In the genomic region with DNA sequence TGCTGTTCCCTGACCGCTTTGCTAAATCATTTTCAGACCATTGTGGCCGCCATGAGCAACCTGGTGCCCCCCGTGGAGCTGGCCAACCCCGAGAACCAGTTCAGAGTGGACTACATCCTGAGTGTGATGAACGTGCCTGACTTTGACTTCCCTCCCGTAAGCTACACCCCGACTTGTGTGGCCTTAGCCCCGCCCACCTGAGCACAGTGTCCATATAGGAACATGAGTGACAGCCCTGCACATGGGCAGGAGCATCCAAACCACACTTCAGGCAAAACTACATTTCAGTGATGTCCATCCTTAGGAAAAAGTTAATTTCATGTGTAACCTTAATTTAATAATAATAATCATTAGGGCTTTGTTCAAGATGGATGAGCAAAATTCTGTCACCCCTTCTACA, we compare ENCODE assay signal across 26 cellular contexts. TPM values are rescaled to one million over a fixed set of nuclear protein-coding genes. Genes with fewer than 3 reads are reported as not detected.
DNase-seq lines count a peak whose midpoint lies in the region; ATAC-seq and TF ChIP-seq lines count a peak whose summit lies in the region.
"Had no signal": no experiment of that assay in that cellular context is flagged by ENCODE, and none has a peak within 500 bp of the region (broad histone marks: within the 10 kb centered on the region; RNA-seq: fewer than 3 reads in every experiment).

No MANE protein-coding gene starts in this region.

- H3K4me3 ChIP-seq in HCT116 (replicated peaks in 1 of 2; ENCODE audit: low read depth in 1 of 2, low read length in 2 of 2) (no peak overlapping the region), spleen (no peak overlapping the region)
- H3K4me3 ChIP-seq: adrenal gland, heart right ventricle, psoas muscle, smooth muscle cell had no signal

- no peak overlapping the region for H2AFZ ChIP-seq in HCT116 (ENCODE audit: low read depth, low read length, poor library complexity, severe bottlenecking)

- H3K27me3 Mint-ChIP-seq in activated naive CD8-positive, alpha-beta T cell, result no peaks in the 10 kb centered on the region
- no peaks in the 10 kb centered on the region for H3K27me3 Mint-ChIP-seq in activated naive CD8-positive, alpha-beta T cell treated with anti-CD3 and anti-CD28 coated beads, Interleukin-2, amount 50 U/mL, for 24 hours
- H3K27me3 Mint-ChIP-seq in central memory CD8-positive, alpha-beta T cell, result no peaks in the 10 kb centered on the region
- H3K27me3 Mint-ChIP-seq in progenitor cell of endocrine pancreas, result no peaks in the 10 kb centered on the region
- H3K27me3 Mint-ChIP-seq: CD4-positive, CD25-positive, alpha-beta regulatory T cell had no signal

- H3K36me3 Mint-ChIP-seq in activated naive CD8-positive, alpha-beta T cell, result peaks cover 9% of the 10 kb centered on the region
- peaks cover 68% of the 10 kb centered on the region for H3K36me3 Mint-ChIP-seq in activated naive CD8-positive, alpha-beta T cell treated with anti-CD3 and anti-CD28 coated beads, Interleukin-2, amount 50 U/mL, for 24 hours (ENCODE audit: low read depth)
- H3K36me3 Mint-ChIP-seq in central memory CD8-positive, alpha-beta T cell (ENCODE audit: insufficient read depth), result peaks cover 70% of the 10 kb centered on the region
- H3K36me3 Mint-ChIP-seq in progenitor cell of endocrine pancreas (ENCODE audit: insufficient read depth), result peaks cover 45% of the 10 kb centered on the region

- H3K4me1 ChIP-seq in HCT116 (ENCODE audit: control insufficient read depth in 1 of 2, insufficient read depth in 2 of 2, low read length in 2 of 2), result peaks cover 18 to 20% of the 10 kb centered on the region in 2 experiments
- peaks cover 33 to 99% (median 69%) of the 10 kb centered on the region in 6 donors for H3K4me1 ChIP-seq in spleen

- TF ChIP-seq POLR2A in HCT116 (IDR thresholded peaks at IDR 0.05; ENCODE audit: borderline replicate concordance, extremely low read depth, insufficient read depth, insufficient read length) (no peak), spleen (IDR thresholded peaks at IDR 0.05) (no peak)

- H3K27me3 ChIP-seq in HCT116 (ENCODE audit: insufficient read depth, low read length) (no peaks in the 10 kb centered on the region), spleen (replicated peaks in 1 of 7) (no peaks in the 10 kb centered on the region)
- H3K27me3 ChIP-seq: adrenal gland, heart right ventricle had no signal

- H3K27ac Mint-ChIP-seq in activated naive CD8-positive, alpha-beta T cell, result peak overlapping the region; percentile 68
- H3K27ac Mint-ChIP-seq in activated naive CD8-positive, alpha-beta T cell treated with anti-CD3 and anti-CD28 coated beads, Interleukin-2, amount 50 U/mL, for 24 hours, result no peak overlapping the region
- peak overlapping the region; percentile 49 for H3K27ac Mint-ChIP-seq in central memory CD8-positive, alpha-beta T cell (ENCODE audit: low read depth)
- peak overlapping the region; percentile 57 for H3K27ac Mint-ChIP-seq in progenitor cell of endocrine pancreas

- H3K27ac ChIP-seq in HCT116 (ENCODE audit: low read depth, low read length) (no peak overlapping the region), spleen (peak overlapping the region in 2 of 8 donors; percentile 12 to 35)
- H3K27ac ChIP-seq: adrenal gland, RWPE1 had no signal

- no peaks in the 10 kb centered on the region for H3K9me3 ChIP-seq in HCT116 (ENCODE audit: control insufficient read depth in 1 of 2, insufficient read depth in 1 of 2, low read depth in 1 of 2, low read length in 2 of 2)
- no peaks in the 10 kb centered on the region for H3K9me3 ChIP-seq in spleen
- H3K9me3 ChIP-seq: adrenal gland, heart right ventricle, psoas muscle had no signal

- H3K9me3 Mint-ChIP-seq in activated naive CD8-positive, alpha-beta T cell (ENCODE audit: low read depth), result no peaks in the 10 kb centered on the region
- no peaks in the 10 kb centered on the region for H3K9me3 Mint-ChIP-seq in activated naive CD8-positive, alpha-beta T cell treated with anti-CD3 and anti-CD28 coated beads, Interleukin-2, amount 50 U/mL, for 24 hours
- no peaks in the 10 kb centered on the region for H3K9me3 Mint-ChIP-seq in central memory CD8-positive, alpha-beta T cell
- H3K9me3 Mint-ChIP-seq in progenitor cell of endocrine pancreas (ENCODE audit: low read depth), result no peaks in the 10 kb centered on the region
- H3K9me3 Mint-ChIP-seq: activated T-helper 2 cell treated with anti-CD3 and anti-CD28 coated beads, Interferon-gamma antibody, Interleukin-2, Interleukin-4, amounts not matched to agents 10 μg/mL and 5 μg/mL and 100 μg/mL, durations not matched to agents 14 hours and 24 hours and 36 hours had no signal

- no peak overlapping the region for H3K4me3 Mint-ChIP-seq in activated naive CD8-positive, alpha-beta T cell
- no peak overlapping the region for H3K4me3 Mint-ChIP-seq in activated naive CD8-positive, alpha-beta T cell treated with anti-CD3 and anti-CD28 coated beads, Interleukin-2, amount 50 U/mL, for 24 hours
- no peak overlapping the region for H3K4me3 Mint-ChIP-seq in central memory CD8-positive, alpha-beta T cell
- H3K4me3 Mint-ChIP-seq in progenitor cell of endocrine pancreas (ENCODE audit: low read depth), result no peak overlapping the region

- POLR2A ChIA-PET in HCT116 (lab: Charles Lee), result no interaction called here

- ATAC-seq in activated naive CD8-positive, alpha-beta T cell treated with anti-CD3 and anti-CD28 coated beads, Interleukin-2, amount 50 U/mL, for 24 hours, result no peak
- ATAC-seq in HCT116 (0 out of 2 replicates have a peak, but pooled peaks have one; percentile 46), HG03108 (IDR thresholded peaks at IDR 0.05; ENCODE audit: unreplicated experiment) (no peak)
- ATAC-seq in central memory CD8-positive, alpha-beta T cell (replicated peaks; ENCODE audit: extremely low read depth, poor library complexity, severe bottlenecking), result no peak
- ATAC-seq: activated CD4-positive, CD25-positive, alpha-beta regulatory T cell treated with anti-CD3 and anti-CD28 coated beads, Interleukin-2, amount 50 U/mL, for 24 hours; heart right ventricle; left ventricle myocardium superior; psoas muscle; stimulated activated naive CD8-positive, alpha-beta T cell treated with anti-CD3 and anti-CD28 coated beads, Interleukin-15, Interleukin-2, amounts not matched to agents 100 U/mL and 50 U/mL, for 24 hours had no signal

- no TSS peak for BruUV-seq in HCT116 (replicated peaks; lab: Mats Ljungman, UMichigan)

- no peak overlapping the region for H3K4me2 ChIP-seq in HCT116 (ENCODE audit: low read length)
- H3K4me2 ChIP-seq: smooth muscle cell had no signal

- no peak overlapping the region for H3K9ac ChIP-seq in HCT116 (ENCODE audit: low read length)

- TF ChIP-seq CTCF in HCT116 (IDR thresholded peaks at IDR 0.05 in 2 of 3, conservative IDR thresholded peaks at IDR 0.05 in 1 of 3; ENCODE audit: borderline replicate concordance in 1 of 3, insufficient read depth in 1 of 3, low read depth in 2 of 3, low read length in 2 of 3) (no peak), progenitor cell of endocrine pancreas (IDR thresholded peaks at IDR 0.05; ENCODE audit: unreplicated experiment) (no peak), spleen (IDR thresholded peaks at IDR 0.05 in 8 of 11, conservative IDR thresholded peaks at IDR 0.05 in 3 of 11) (no peak)

- no peak for TF ChIP-seq RAD21 in HCT116 (IDR thresholded peaks at IDR 0.05; ENCODE audit: low read depth)

- peaks cover 80% of the 10 kb centered on the region for H3K79me2 ChIP-seq in HCT116 (ENCODE audit: insufficient read depth, low read length)

- DNase-seq in activated naive CD8-positive, alpha-beta T cell treated with anti-CD3 and anti-CD28 coated beads, Interleukin-2, amount 50 U/mL, for 24 hours, result no peak
- DNase-seq in HCT116 (ENCODE audit: low read depth, low spot score) (no peak), progenitor cell of endocrine pancreas (ENCODE audit: low spot score, unreplicated experiment) (no peak), spleen (no peak)
- no peak for DNase-seq in central memory CD8-positive, alpha-beta T cell (ENCODE audit: low spot score in 2 of 2)
- DNase-seq in effector CD4-positive, alpha-beta T cell, result no peak
- DNase-seq: adrenal gland; CD4-positive, CD25-positive, alpha-beta regulatory T cell; dermis blood vessel endothelial cell; DMS153; heart right ventricle; KG1; left ventricle myocardium superior; MV-4-11; NCI-H187 treated with DMSO at 0.1 percent for 48 hours; NCI-H2227 treated with DMSO at 0.1 percent for 48 hours; psoas muscle; stimulated activated CD4-positive, alpha-beta T cell treated with anti-CD3 and anti-CD28 coated beads, Interleukin-2, amount 100 ng/mL, for 48 hours; stimulated activated naive CD8-positive, alpha-beta T cell treated with anti-CD3 and anti-CD28 coated beads, Interleukin-15, Interleukin-2, amounts not matched to agents 100 U/mL and 50 U/mL, for 24 hours had no signal

- peaks cover 25% of the 10 kb centered on the region; the same call in 1 of the 2 replicates for H4K20me1 ChIP-seq in HCT116 (ENCODE audit: insufficient read depth)

- H3K36me3 ChIP-seq in HCT116 (ENCODE audit: control insufficient read depth in 1 of 2, insufficient read depth in 2 of 2, low read length in 2 of 2) (peaks cover 55 to 61% of the 10 kb centered on the region in 2 experiments), spleen (peaks cover 8 to 92% (median 48%) of the 10 kb centered on the region in 6 donors)

- CTCF ChIA-PET in HCT116 (lab: Charles Lee), result no interaction called here

- H3K4me1 Mint-ChIP-seq in activated naive CD8-positive, alpha-beta T cell (ENCODE audit: low read depth), result peaks cover 68% of the 10 kb centered on the region
- H3K4me1 Mint-ChIP-seq in activated naive CD8-positive, alpha-beta T cell treated with anti-CD3 and anti-CD28 coated beads, Interleukin-2, amount 50 U/mL, for 24 hours, result peaks cover 76% of the 10 kb centered on the region
- H3K4me1 Mint-ChIP-seq in central memory CD8-positive, alpha-beta T cell, result peaks cover 64% of the 10 kb centered on the region
- H3K4me1 Mint-ChIP-seq in progenitor cell of endocrine pancreas (ENCODE audit: low read depth), result peaks cover 47% of the 10 kb centered on the region

- intact Hi-C loops in HCT116 (cut with micrococcal nuclease), result loop anchor here (10.0 kb wide), 1 partner anchor 81 kb away; the partner anchor contains the start of gene NELFCD
- intact Hi-C loops in spleen (cut with DNase I; ENCODE audit: low total_unique reads), result loop anchor here (10.0 kb wide), 1 partner anchor 71 kb away; no protein-coding TSS in a partner anchor

- 65 to 79% (median 74%) methylated on average over 8 of the region's 8 CpGs for WGBS in spleen, 5 donors

- no peaks in the 10 kb centered on the region for H3K9me2 ChIP-seq in HCT116 (ENCODE audit: insufficient read depth)

- RAD21 ChIA-PET in HCT116 (lab: Charles Lee; ENCODE audit: low non-redundant PET in 1 of 2, low total read pairs in 2 of 2, uncharacterized antibody in 2 of 2, unreplicated experiment in 2 of 2), result no interaction called here

TF ChIP-seq in HCT116, 20 proteins besides CTCF, POLR2A, EP300 and RAD21 (continues in another document):
- no peak for TF ChIP-seq CEBPB (IDR thresholded peaks at IDR 0.05; ENCODE audit: low read depth)

RNA-seq across cellular contexts. Expression of gene GNAS, which starts 51.1 kb away (rescaled TPM):
- total RNA-seq in HCT116 (2021; ENCODE audit: unreplicated experiment), result 699 TPM
- 1,231 and 1,638 TPM in 2 replicates for polyA plus RNA-seq in HCT116 (2012)
- total RNA-seq in progenitor cell of endocrine pancreas, result 1,570 and 1,613 TPM in 2 replicates
- total RNA-seq in spleen, result 100 to 1,000 TPM; 745 to 849 (median 769) TPM
- 100 to 1,000 TPM; 722 to 854 (median 771) TPM for polyA plus RNA-seq in spleen

RNA-seq across cellular contexts. Expression of gene GNAS-AS1, which starts 52.9 kb away (rescaled TPM):
- not detected for total RNA-seq in HCT116 (2021; ENCODE audit: unreplicated experiment)
- polyA plus RNA-seq in HCT116 (2012), result not detected in 2 replicates
- 4.3 and 4.4 TPM in 2 replicates for total RNA-seq in progenitor cell of endocrine pancreas
- total RNA-seq in spleen, result 1 to 10 TPM in 2 of 7 donors, under 1 TPM in 3, not detected in 2; 0.44 to 1.1 (median 0.70) TPM
- polyA plus RNA-seq in spleen, result under 1 TPM; 0.18 to 0.32 (median 0.22) TPM
- total RNA-seq: dermis blood vessel endothelial cell, G401 had no signal
- polyA plus RNA-seq: CD4-positive, CD25-positive, alpha-beta regulatory T cell; smooth muscle cell had no signal
